ENCODE assay signal across 22 cellular contexts in genomic region chr12:27818421-27818918, GRCh38. TPM values are rescaled to one million over a fixed set of nuclear protein-coding genes. Genes with fewer than 3 reads are reported as not detected.
A peak's percentile ranks its signal among the peaks of the same experiment; 100 is the strongest.
DNase-seq lines count a peak whose midpoint lies in the region; ATAC-seq, FAIRE-seq and TF ChIP-seq lines count a peak whose summit lies in the region.
"Had no signal": no experiment of that assay in that cellular context is flagged by ENCODE, and none has a peak within 500 bp of the region (broad histone marks: within the 10 kb centered on the region; RNA-seq: fewer than 3 reads in every experiment).

No MANE protein-coding gene starts in this region.

- H2AFZ ChIP-seq in HepG2 (ENCODE audit: low read length) (peak overlapping the region; percentile 67), SU-DHL-6 (ENCODE audit: low read depth, low read length, severe bottlenecking) (no peak overlapping the region)

- no peak for TF ChIP-seq RAD21 in HepG2 (CRISPR knock-in tag; IDR thresholded peaks at IDR 0.05)

- no peak overlapping the region for H3K27ac ChIP-seq in HepG2 (ENCODE audit: extremely low read length, insufficient read depth, low read length)
- no peak overlapping the region for H3K27ac ChIP-seq in right lobe of liver
- H3K27ac ChIP-seq in SU-DHL-6 (ENCODE audit: low read depth, low read length), result peak overlapping the region; percentile 98; the same call in 1 of the 2 replicates
- H3K27ac ChIP-seq: ascending aorta had no signal

- TF ChIP-seq EP300 in HepG2 (IDR thresholded peaks at IDR 0.05; ENCODE audit: low read depth in 2 of 2, low read length in 2 of 2), result peak in 1 of 2 experiments; percentile 18; a peak in 1 of 4 replicates
- TF ChIP-seq EP300 in HepG2 (CRISPR knock-in tag; IDR thresholded peaks at IDR 0.05; ENCODE audit: borderline replicate concordance), result no peak

- DNase-seq in HepG2 (ENCODE audit: low spot score), result peak; percentile 59
- DNase-seq in right lobe of liver, result no peak
- DNase-seq in mucosa of descending colon, result peak in 1 of 3 donors; percentile 19
- DNase-seq in activated T-cell treated with anti-CD3 and anti-CD28 coated beads, Interleukin-2, amount 50 U/mL, for 1 hour, result no peak
- no peak for DNase-seq in stimulated activated CD4-positive, alpha-beta T cell treated with anti-CD3 and anti-CD28 coated beads, Interleukin-4, amount 100 ng/mL, for 4 hours
- DNase-seq in AG20443 (ENCODE audit: low spot score), result no peak
- DNase-seq in Caco-2, result no peak
- DNase-seq: activated B cell treated with CpG ODN at 0.5 μM for 24 hours; activated gamma-delta T cell treated with Interleukin-2 at 50 U/mL for 16 hours; DMS 273 treated with DMSO at 0.1 percent for 48 hours; KBM-7; NCI-H1105; NCI-H226; stimulated activated naive B cell treated with anti-CD40 and anti-IgM and Interleukin-4, amounts not matched to agents 10 μg/mL and 1 μg/mL and 100 μg/mL, for 72 hours; T-helper 1 cell had no signal

- TF ChIP-seq CTCF in HepG2 (CRISPR knock-in tag; IDR thresholded peaks at IDR 0.05), result no peak
- no peak for TF ChIP-seq CTCF in right lobe of liver (IDR thresholded peaks at IDR 0.05)
- TF ChIP-seq CTCF in SU-DHL-6 (IDR thresholded peaks at IDR 0.05; ENCODE audit: insufficient read depth, low read length, poor library complexity, severe bottlenecking), result no peak
- TF ChIP-seq CTCF in mucosa of descending colon (IDR thresholded peaks at IDR 0.05), result no peak
- no peak for TF ChIP-seq CTCF in Caco-2 (IDR thresholded peaks at IDR 0.05; ENCODE audit: insufficient read depth in 1 of 2, low read depth in 1 of 2, low read length in 1 of 2, severe bottlenecking in 1 of 2, unreplicated experiment in 1 of 2)

- CTCF ChIA-PET in HepG2 (lab: Yijun Ruan, JAX; ENCODE audit: low intra/inter-chr PET ratio, low total read pairs) (no interaction called here), Caco-2 (lab: Charles Lee) (no interaction called here)

- H3F3A ChIP-seq in SU-DHL-6 (ENCODE audit: insufficient read depth), result peaks cover 30% of the 10 kb centered on the region

- H3K4me1 Mint-ChIP-seq in Caco-2 (ENCODE audit: low read depth, unreplicated experiment), result peaks cover 9% of the 10 kb centered on the region

- H3K36me3 ChIP-seq in HepG2 (replicated peaks in 1 of 2; ENCODE audit: control insufficient read depth in 1 of 2, insufficient read depth in 2 of 2, low read length in 2 of 2) (no peaks in the 10 kb centered on the region), right lobe of liver (no peaks in the 10 kb centered on the region), SU-DHL-6 (ENCODE audit: low read length) (no peaks in the 10 kb centered on the region), mucosa of descending colon (ENCODE audit: low read depth) (no peaks in the 10 kb centered on the region), Caco-2 (ENCODE audit: control insufficient read depth, insufficient read depth, low read length) (no peaks in the 10 kb centered on the region)
- H3K36me3 ChIP-seq: ascending aorta had no signal

- H3K27me3 Mint-ChIP-seq in Caco-2 (ENCODE audit: insufficient read depth, unreplicated experiment), result no peaks in the 10 kb centered on the region

- H3K27me3 ChIP-seq in HepG2 (ENCODE audit: control insufficient read depth in 1 of 2, insufficient read depth in 2 of 2, low read length in 2 of 2) (peaks cover 0 to 1% of the 10 kb centered on the region in 2 experiments; a peak in 2 of 5 replicates), right lobe of liver (no peaks in the 10 kb centered on the region), SU-DHL-6 (ENCODE audit: low read length) (no peaks in the 10 kb centered on the region), Caco-2 (replicated peaks; ENCODE audit: control insufficient read depth, insufficient read depth, low read length) (no peaks in the 10 kb centered on the region)
- H3K27me3 ChIP-seq: ascending aorta had no signal

- WGBS in HepG2 (ENCODE audit: low lambda C conversion rate), result 24% methylated on average over 7 of the region's 7 CpGs
- WGBS in right lobe of liver (ENCODE audit: insufficient coverage, low coverage, low lambda C conversion rate, missing lambda C conversion rate), result 63% methylated on average over 7 of the region's 7 CpGs

- peaks cover 11% of the 10 kb centered on the region for H3K9me3 Mint-ChIP-seq in Caco-2 (ENCODE audit: unreplicated experiment)
- H3K9me3 Mint-ChIP-seq: activated B cell treated with CpG ODN at 0.5 μM for 24 hours; stimulated activated naive B cell treated with anti-CD40 and anti-IgM and Interleukin-4, amounts not matched to agents 10 μg/mL and 1 μg/mL and 100 μg/mL, for 72 hours had no signal

- H3K9me3 ChIP-seq in HepG2 (ENCODE audit: low read length) (no peaks in the 10 kb centered on the region), right lobe of liver (no peaks in the 10 kb centered on the region), SU-DHL-6 (ENCODE audit: insufficient read depth, low read length) (no peaks in the 10 kb centered on the region), mucosa of descending colon (no peaks in the 10 kb centered on the region), Caco-2 (no peaks in the 10 kb centered on the region)
- H3K9me3 ChIP-seq: ascending aorta had no signal

- TF ChIP-seq POLR2A in HepG2 (IDR thresholded peaks at IDR 0.05; ENCODE audit: insufficient read depth in 1 of 2, low read depth in 2 of 2, low read length in 2 of 2) (no peak), right lobe of liver (IDR thresholded peaks at IDR 0.05) (no peak)

- ATAC-seq in HepG2, result peak; percentile 80
- ATAC-seq in right lobe of liver, result no peak
- ATAC-seq in mucosa of descending colon, result peak; percentile 56
- ATAC-seq: esophagus mucosa; stimulated activated naive B cell treated with anti-CD40 and anti-IgM and Interleukin-4, amounts not matched to agents 10 μg/mL and 1 μg/mL and 100 μg/mL, for 72 hours had no signal

- FAIRE-seq in HepG2 (lab: Jason Lieb, UNC), result peak; percentile 30

- intact Hi-C loops in HepG2 (cut with micrococcal nuclease; ENCODE audit: unreplicated experiment) (no loop called here), right lobe of liver (cut with DNase I) (no loop called here), mucosa of descending colon (cut with DNase I, micrococcal nuclease) (no loop called here), Caco-2 (cut with micrococcal nuclease; ENCODE audit: unreplicated experiment) (no loop called here)

- H3K9ac ChIP-seq in HepG2 (ENCODE audit: insufficient read depth, low read depth, low read length), result no peak overlapping the region
- no peak overlapping the region for H3K9ac ChIP-seq in SU-DHL-6 (ENCODE audit: low read length)

- BruUV-seq in HepG2 (replicated peaks; lab: Mats Ljungman, UMichigan) (no TSS peak), Caco-2 (replicated peaks; lab: Mats Ljungman, UMichigan) (no TSS peak)

- no peak overlapping the region for H3K4me3 Mint-ChIP-seq in Caco-2 (ENCODE audit: unreplicated experiment)
- H3K4me3 Mint-ChIP-seq: activated B cell treated with CpG ODN at 0.5 μM for 24 hours; B cell; mesothelial cell of epicardium; stimulated activated naive B cell treated with anti-CD40 and anti-IgM and Interleukin-4, amounts not matched to agents 10 μg/mL and 1 μg/mL and 100 μg/mL, for 72 hours had no signal

- in situ Hi-C loops in HepG2 (cut with HindIII; ENCODE audit: extremely low pct_ligation_motif_present, low pct_unique_long_range_greater_than_20kb), result no loop called here

- POLR2A ChIA-PET in HepG2 (lab: Yijun Ruan, JAX), result no interaction called here
- POLR2A ChIA-PET in Caco-2 (lab: Charles Lee), result no interaction called here

- no peaks in the 10 kb centered on the region for H3K36me3 Mint-ChIP-seq in Caco-2 (ENCODE audit: insufficient read depth, unreplicated experiment)
- H3K36me3 Mint-ChIP-seq: mesothelial cell of epicardium; stimulated activated naive B cell treated with anti-CD40 and anti-IgM and Interleukin-4, amounts not matched to agents 10 μg/mL and 1 μg/mL and 100 μg/mL, for 72 hours had no signal

- no peaks in the 10 kb centered on the region for H3K9me2 ChIP-seq in SU-DHL-6 (replicated peaks; ENCODE audit: insufficient read depth, low read length)

- H3K4me3 ChIP-seq in HepG2 (replicated peaks in 1 of 3; ENCODE audit: insufficient read depth in 1 of 3, low read depth in 2 of 3, low read length in 3 of 3) (peak overlapping the region in 1 of 3 experiments; percentile 36; a peak in 2 of 6 replicates), right lobe of liver (no peak overlapping the region), SU-DHL-6 (ENCODE audit: insufficient read depth, low read length, poor library complexity, severe bottlenecking) (no peak overlapping the region), mucosa of descending colon (no peak overlapping the region), Caco-2 (ENCODE audit: low read depth, low read length) (no peak overlapping the region)
- H3K4me3 ChIP-seq: ascending aorta had no signal

- H3K4me1 ChIP-seq in HepG2 (ENCODE audit: insufficient read depth, low read length), result peaks cover 45% of the 10 kb centered on the region
- no peaks in the 10 kb centered on the region for H3K4me1 ChIP-seq in right lobe of liver
- peaks cover 16% of the 10 kb centered on the region for H3K4me1 ChIP-seq in mucosa of descending colon (ENCODE audit: low read depth)
- H3K4me1 ChIP-seq in Caco-2, result no peaks in the 10 kb centered on the region; the same call in none of the 2 replicates

- H3K79me2 ChIP-seq in HepG2 (ENCODE audit: insufficient read depth, low read length) (no peaks in the 10 kb centered on the region), SU-DHL-6 (ENCODE audit: insufficient read depth, low read length) (no peaks in the 10 kb centered on the region)

- H3K27ac Mint-ChIP-seq in Caco-2 (ENCODE audit: unreplicated experiment), result no peak overlapping the region
- H3K27ac Mint-ChIP-seq: activated B cell treated with CpG ODN at 0.5 μM for 24 hours; B cell; mesothelial cell of epicardium; stimulated activated naive B cell treated with anti-CD40 and anti-IgM and Interleukin-4, amounts not matched to agents 10 μg/mL and 1 μg/mL and 100 μg/mL, for 72 hours had no signal

- H3K4me2 ChIP-seq in HepG2 (ENCODE audit: low read depth, low read length) (peak overlapping the region; percentile 73), SU-DHL-6 (ENCODE audit: low read depth, low read length, poor library complexity, severe bottlenecking) (peak overlapping the region; percentile 7)

- no peaks in the 10 kb centered on the region for H4K20me1 ChIP-seq in HepG2 (ENCODE audit: insufficient read depth, low read length)
- no peaks in the 10 kb centered on the region for H4K20me1 ChIP-seq in SU-DHL-6 (ENCODE audit: low read depth, low read length)

RNA-seq across cellular contexts. Expression of gene MANSC4, which starts 38.4 kb away (rescaled TPM):
- total RNA-seq in HepG2 (2016; rRNA removed; fragmentation: Illumina TruSeq; extraction: Trizol) (not detected in 2 replicates), right lobe of liver (not detected), mucosa of descending colon (not detected), Caco-2 (2022) (not detected in 2 replicates)
- total RNA-seq in HepG2 (2016; cell fraction: cytosol; rRNA removed; fragmentation: Illumina TruSeq; extraction: Trizol; ENCODE audit: low read depth), result not detected in 2 replicates
- not detected in 2 replicates for total RNA-seq in HepG2 (2016; cell fraction: insoluble cytoplasmic fraction; rRNA removed; fragmentation: Illumina TruSeq; extraction: Trizol)
- total RNA-seq in HepG2 (2016; cell fraction: membrane; rRNA removed; fragmentation: Illumina TruSeq; extraction: Trizol), result not detected in 2 replicates
- not detected in 2 replicates for total RNA-seq in HepG2 (2016; cell fraction: nucleus; rRNA removed; fragmentation: Illumina TruSeq; extraction: Trizol)
- not detected in 2 replicates for polyA plus RNA-seq in HepG2 (2011; rRNA removed)
- not detected in 2 replicates for polyA plus RNA-seq in HepG2 (2011; cell fraction: cytosol; rRNA removed)
- not detected in 2 replicates for polyA plus RNA-seq in HepG2 (2011; cell fraction: nucleus; rRNA removed)
- polyA plus RNA-seq in HepG2 (2012), result not detected in 2 replicates
- polyA plus RNA-seq in HepG2 (2016; cell fraction: cytosol; fragmentation: Illumina TruSeq; extraction: Trizol; ENCODE audit: low read depth), result not detected in 2 replicates
- polyA plus RNA-seq in HepG2 (2016; cell fraction: insoluble cytoplasmic fraction; fragmentation: Illumina TruSeq; extraction: Trizol; ENCODE audit: low read depth), result not detected in 2 replicates
- not detected in 2 replicates for polyA plus RNA-seq in HepG2 (2016; cell fraction: membrane; fragmentation: Illumina TruSeq; extraction: Trizol; ENCODE audit: low read depth)
- not detected in 2 replicates for polyA plus RNA-seq in HepG2 (2016; cell fraction: nucleus; fragmentation: Illumina TruSeq; extraction: Trizol; ENCODE audit: insufficient read depth, low read depth)
- not detected in 2 replicates for polyA minus RNA-seq in HepG2 (2011; rRNA and poly(A)+ RNA removed; ENCODE audit: low replicate concordance)
- polyA minus RNA-seq in HepG2 (2011; cell fraction: cytosol; rRNA and poly(A)+ RNA removed), result not detected in 2 replicates
- not detected in 2 replicates for polyA minus RNA-seq in HepG2 (2011; cell fraction: nucleus; rRNA and poly(A)+ RNA removed)
- total RNA-seq: activated B cell treated with CpG ODN at 0.5 μM for 24 hours, ascending aorta, B cell, esophagus mucosa, omental fat pad, ureter had no signal

RNA-seq across cellular contexts. Expression of gene KLHL42, which starts 38.4 kb away (rescaled TPM):
- total RNA-seq in HepG2 (2016; rRNA removed; fragmentation: Illumina TruSeq; extraction: Trizol), result 7.9 and 14.0 TPM in 2 replicates
- 2.3 and 2.6 TPM in 2 replicates for total RNA-seq in HepG2 (2016; cell fraction: cytosol; rRNA removed; fragmentation: Illumina TruSeq; extraction: Trizol; ENCODE audit: low read depth)
- 8.7 and 13.3 TPM in 2 replicates for total RNA-seq in HepG2 (2016; cell fraction: insoluble cytoplasmic fraction; rRNA removed; fragmentation: Illumina TruSeq; extraction: Trizol)
- 5.1 TPM in 2 replicates for total RNA-seq in HepG2 (2016; cell fraction: membrane; rRNA removed; fragmentation: Illumina TruSeq; extraction: Trizol)
- total RNA-seq in HepG2 (2016; cell fraction: nucleus; rRNA removed; fragmentation: Illumina TruSeq; extraction: Trizol), result 15.7 and 18.7 TPM in 2 replicates
- polyA plus RNA-seq in HepG2 (2011; rRNA removed), result 13.5 and 15.5 TPM in 2 replicates
- polyA plus RNA-seq in HepG2 (2011; cell fraction: cytosol; rRNA removed), result 7.4 and 8.0 TPM in 2 replicates
- polyA plus RNA-seq in HepG2 (2011; cell fraction: nucleus; rRNA removed), result 38.3 and 39.4 TPM in 2 replicates
- polyA plus RNA-seq in HepG2 (2012), result 6.4 and 7.7 TPM in 2 replicates
- polyA plus RNA-seq in HepG2 (2016; cell fraction: cytosol; fragmentation: Illumina TruSeq; extraction: Trizol; ENCODE audit: low read depth), result 2.2 TPM in 2 replicates
- 6.6 and 6.8 TPM in 2 replicates for polyA plus RNA-seq in HepG2 (2016; cell fraction: insoluble cytoplasmic fraction; fragmentation: Illumina TruSeq; extraction: Trizol; ENCODE audit: low read depth)
- polyA plus RNA-seq in HepG2 (2016; cell fraction: membrane; fragmentation: Illumina TruSeq; extraction: Trizol; ENCODE audit: low read depth), result 3.8 and 4.2 TPM in 2 replicates
- 24.1 and 25.1 TPM in 2 replicates for polyA plus RNA-seq in HepG2 (2016; cell fraction: nucleus; fragmentation: Illumina TruSeq; extraction: Trizol; ENCODE audit: insufficient read depth, low read depth)
- 30.9 and 54.6 TPM in 2 replicates for polyA minus RNA-seq in HepG2 (2011; rRNA and poly(A)+ RNA removed; ENCODE audit: low replicate concordance)
- 6.9 and 7.9 TPM in 2 replicates for polyA minus RNA-seq in HepG2 (2011; cell fraction: cytosol; rRNA and poly(A)+ RNA removed)
- 45.6 and 57.7 TPM in 2 replicates for polyA minus RNA-seq in HepG2 (2011; cell fraction: nucleus; rRNA and poly(A)+ RNA removed)
- 10 to 100 TPM in 5 of 6 experiments, 1 to 10 TPM in 1; 9.4 to 15.3 (median 10.6) TPM for total RNA-seq in right lobe of liver
- total RNA-seq in mucosa of descending colon, result 10 to 100 TPM; 14.4 to 48.6 (median 24.0) TPM
- 36.5 and 38.1 TPM in 2 replicates for total RNA-seq in Caco-2 (2022)

Comparison
In these comparisons a context has a peak if more than half of its experiments do, and no peak if none do; other contexts are left out.
1. ATAC-seq: peak in HepG2 (single experiment) and mucosa of descending colon (single experiment); none in right lobe of liver (0 of 4).